In the genomic region with DNA sequence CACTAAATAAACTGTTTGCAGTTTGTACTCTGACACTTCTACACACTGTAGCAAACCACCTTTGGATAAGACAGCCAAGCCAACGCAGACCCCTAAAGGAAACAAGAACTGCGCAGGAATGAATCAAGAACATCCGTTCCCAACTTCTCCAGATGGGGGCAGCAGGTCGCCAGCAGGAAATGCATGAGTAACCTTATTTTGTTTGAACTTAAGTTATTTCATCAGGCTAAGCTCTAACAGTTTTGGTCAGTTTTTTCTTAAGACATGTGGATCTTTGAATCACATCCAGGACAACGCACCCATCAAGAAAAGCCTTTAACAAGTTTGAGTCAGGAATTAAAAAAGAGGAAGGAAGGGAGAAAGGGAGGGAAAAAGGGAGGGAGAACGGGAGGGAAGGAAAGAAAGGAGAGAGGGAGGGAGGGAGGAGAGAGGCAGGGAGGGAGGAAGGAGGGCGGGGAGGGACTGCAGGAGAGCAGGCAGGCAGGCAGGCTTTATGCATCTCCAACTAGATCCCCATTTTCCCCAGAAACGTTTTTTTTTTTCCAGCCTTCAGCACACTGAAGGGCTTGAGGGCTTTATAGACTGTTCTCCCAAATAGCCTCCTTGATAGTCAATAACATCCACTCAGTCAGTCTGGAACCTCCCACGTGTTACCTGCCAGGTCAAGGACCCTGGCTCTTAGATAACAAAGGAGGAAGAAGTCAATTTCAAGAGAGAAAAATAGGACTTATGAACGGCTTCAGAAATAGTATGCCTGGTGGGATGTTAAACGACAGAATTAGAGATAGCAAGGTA, we compare ENCODE assay signal across 8 cellular contexts. TPM values are rescaled to one million over a fixed set of nuclear protein-coding genes. Genes with fewer than 3 reads are reported as not detected.
DNase-seq lines count a peak whose midpoint lies in the region; ATAC-seq, FAIRE-seq and TF ChIP-seq lines count a peak whose summit lies in the region.

No MANE protein-coding gene starts in this region.

- no peak overlapping the region for H3K27ac ChIP-seq in substantia nigra (ENCODE audit: low read depth, low read length, poor library complexity, severe bottlenecking)

- FAIRE-seq in frontal cortex (lab: Jason Lieb, UNC): no peak

- no peak for ATAC-seq in GM21423 (IDR thresholded peaks at IDR 0.05; ENCODE audit: unreplicated experiment)

- TF ChIP-seq CTCF in LNCaP clone FGC (IDR thresholded peaks at IDR 0.05; ENCODE audit: control insufficient read depth, extremely low read depth, insufficient read depth): peak; percentile 87

- H3K4me3 ChIP-seq in LNCaP clone FGC (ENCODE audit: low read depth, low read length): peak overlapping the region; percentile 32

- DNase-seq in DMS53 treated with DMSO at 0.1 percent for 48 hours (lab: John Stamatoyannopoulos, UW; ENCODE audit: unreplicated experiment) (peak; percentile 70), LNCaP clone FGC (ENCODE audit: low read depth) (peak; percentile 28), SIG-M5 treated with dmso at 0.1 percent for 504 hours (lab: John Stamatoyannopoulos, UW; ENCODE audit: unreplicated experiment) (peak; percentile 83), frontal cortex (ENCODE audit: low spot score in 2 of 2) (peak; percentile 35 to 44), nucleus accumbens (lab: John Stamatoyannopoulos, UW) (peak in 46 of 56 donors; percentile 2 to 78 (median 26)), substantia nigra (lab: John Stamatoyannopoulos, UW) (peak in 37 of 49 donors; percentile 1 to 41 (median 24))
- peak; percentile 72 for DNase-seq in activated naive CD4-positive, alpha-beta T cell treated with Interleukin-2 at 50 U/mL for 16 hours

RNA-seq across cellular contexts. Expression of a gene that starts 22.2 kb away (rescaled TPM):
- total RNA-seq in frontal cortex: 2.4 TPM

Comparison
In these comparisons a context has a peak if more than half of its experiments do, and no peak if none do; other contexts are left out.
1. DNase-seq: peak in every context shown above with its lines; median percentile 83 in SIG-M5 treated with dmso at 0.1 percent for 504 hours; 72 in activated naive CD4-positive, alpha-beta T cell treated with Interleukin-2 at 50 U/mL for 16 hours; 70 in DMS53 treated with DMSO at 0.1 percent for 48 hours; 40 in frontal cortex; 28 in LNCaP clone FGC; 26 in nucleus accumbens; 24 in substantia nigra.